ENCODE assay signal across 9 cellular contexts in genomic region chr9:33263131-33263935, GRCh38. TPM values are rescaled to one million over a fixed set of nuclear protein-coding genes. Genes with fewer than 3 reads are reported as not detected.
DNase-seq lines count a peak whose midpoint lies in the region; ATAC-seq and TF ChIP-seq lines count a peak whose summit lies in the region.
"Had no signal": no experiment of that assay in that cellular context is flagged by ENCODE, and none has a peak within 500 bp of the region (broad histone marks: within the 10 kb centered on the region; RNA-seq: fewer than 3 reads in every experiment).

No MANE protein-coding gene starts in this region.

- H2AFZ ChIP-seq in smooth muscle cell (ENCODE audit: low read depth), result peak overlapping the region; percentile 96

- H3K79me2 ChIP-seq in smooth muscle cell (ENCODE audit: low read depth), result peaks cover 29% of the 10 kb centered on the region

- no peak for TF ChIP-seq CTCF in astrocyte of the cerebellum (IDR thresholded peaks at IDR 0.05; ENCODE audit: low read depth, low read length, missing control alignments)
- TF ChIP-seq CTCF in smooth muscle cell (IDR thresholded peaks at IDR 0.05; ENCODE audit: borderline replicate concordance, insufficient read depth, poor library complexity, severe bottlenecking), result no peak

- peak; percentile 9 for ATAC-seq in GM19395 (IDR thresholded peaks at IDR 0.05; ENCODE audit: unreplicated experiment)
- no peak for ATAC-seq in GM18870 (IDR thresholded peaks at IDR 0.05; ENCODE audit: unreplicated experiment)

- no peaks in the 10 kb centered on the region for H4K20me1 ChIP-seq in smooth muscle cell (ENCODE audit: low read depth)

- peaks cover 32% of the 10 kb centered on the region for H3K36me3 ChIP-seq in smooth muscle cell (ENCODE audit: low read depth)

- 7% methylated on average over 19 of the region's 20 CpGs for WGBS in smooth muscle cell (ENCODE audit: low lambda C conversion rate)

- H3K9me3 ChIP-seq in iPS-18c (ENCODE audit: control insufficient read depth, insufficient read depth, low read length) (no peaks in the 10 kb centered on the region), smooth muscle cell (replicated peaks; ENCODE audit: low read depth) (no peaks in the 10 kb centered on the region)

- peak overlapping the region; percentile 78 for H3K9ac ChIP-seq in smooth muscle cell (ENCODE audit: low read depth)

- no peaks in the 10 kb centered on the region for H3F3A ChIP-seq in smooth muscle cell (ENCODE audit: low read depth)

- H3K27me3 ChIP-seq in smooth muscle cell (ENCODE audit: low read depth), result no peaks in the 10 kb centered on the region

- H3K27ac ChIP-seq in smooth muscle cell (ENCODE audit: low read depth), result no peak overlapping the region

- DNase-seq in CD1c-positive myeloid dendritic cell (ENCODE audit: extremely low spot score), result peak; percentile 15
- peak; percentile 2 for DNase-seq in NCI-H345 treated with DMSO at 0.1 percent for 48 hours (lab: John Stamatoyannopoulos, UW; ENCODE audit: unreplicated experiment)
- DNase-seq in astrocyte of the cerebellum (ENCODE audit: low read depth), result no peak
- DNase-seq in smooth muscle cell (lab: John Stamatoyannopoulos, UW; ENCODE audit: unreplicated experiment), result no peak
- DNase-seq in islet precursor cell, result no peak

- H3K4me3 ChIP-seq in astrocyte of the cerebellum (ENCODE audit: low read depth, low read length) (peak overlapping the region; percentile 91), iPS-18c (ENCODE audit: insufficient read depth, low read depth, low read length) (peak overlapping the region; percentile 96), smooth muscle cell (peak overlapping the region; percentile 98)

- H3K4me2 ChIP-seq in smooth muscle cell, result peak overlapping the region; percentile 94

- in situ Hi-C loops in astrocyte of the cerebellum (cut with HindIII; ENCODE audit: low sequenced_read_pairs), result no loop called here

- peaks cover 12% of the 10 kb centered on the region for H3K4me1 ChIP-seq in smooth muscle cell (ENCODE audit: low read depth)

RNA-seq across cellular contexts. Expression of gene BAG1, which starts 1.2 kb away (rescaled TPM):
- total RNA-seq in smooth muscle cell, result 34.1 and 39.9 TPM in 2 replicates
- 43.3 and 56.4 TPM in 2 replicates for polyA plus RNA-seq in smooth muscle cell

RNA-seq across cellular contexts. Expression of gene CHMP5, which starts 1.5 kb away (rescaled TPM):
- total RNA-seq in smooth muscle cell, result 112 and 124 TPM in 2 replicates
- 85.9 and 99.3 TPM in 2 replicates for polyA plus RNA-seq in smooth muscle cell

RNA-seq across cellular contexts. Expression of gene SPINK4, which starts 23.4 kb away (rescaled TPM):
- total RNA-seq in smooth muscle cell, result not detected in 2 replicates
- not detected in 2 replicates for polyA plus RNA-seq in smooth muscle cell
- total RNA-seq: T-helper 2 cell treated with Interferon-gamma antibody and Interleukin-4, amounts not matched to agents 100 ng/mL and 5 ng/mL, for 36 hours had no signal

RNA-seq across cellular contexts. Expression of gene NFX1, which starts 27.0 kb away (rescaled TPM):
- 19.3 and 20.5 TPM in 2 replicates for total RNA-seq in smooth muscle cell
- 18.4 and 22.8 TPM in 2 replicates for polyA plus RNA-seq in smooth muscle cell

Comparison
In these comparisons a context has a peak if more than half of its experiments do, and no peak if none do; other contexts are left out.
1. DNase-seq: peak in CD1c-positive myeloid dendritic cell (single experiment) and NCI-H345 treated with DMSO at 0.1 percent for 48 hours (single experiment); none in astrocyte of the cerebellum (single experiment), smooth muscle cell (single experiment) and islet precursor cell (single experiment).
2. Peak in every context shown above with its lines, with median percentiles within 50 percentile points of each other: H3K4me3 ChIP-seq.